ENCODE assay signal across 16 cellular contexts in the genomic region with DNA sequence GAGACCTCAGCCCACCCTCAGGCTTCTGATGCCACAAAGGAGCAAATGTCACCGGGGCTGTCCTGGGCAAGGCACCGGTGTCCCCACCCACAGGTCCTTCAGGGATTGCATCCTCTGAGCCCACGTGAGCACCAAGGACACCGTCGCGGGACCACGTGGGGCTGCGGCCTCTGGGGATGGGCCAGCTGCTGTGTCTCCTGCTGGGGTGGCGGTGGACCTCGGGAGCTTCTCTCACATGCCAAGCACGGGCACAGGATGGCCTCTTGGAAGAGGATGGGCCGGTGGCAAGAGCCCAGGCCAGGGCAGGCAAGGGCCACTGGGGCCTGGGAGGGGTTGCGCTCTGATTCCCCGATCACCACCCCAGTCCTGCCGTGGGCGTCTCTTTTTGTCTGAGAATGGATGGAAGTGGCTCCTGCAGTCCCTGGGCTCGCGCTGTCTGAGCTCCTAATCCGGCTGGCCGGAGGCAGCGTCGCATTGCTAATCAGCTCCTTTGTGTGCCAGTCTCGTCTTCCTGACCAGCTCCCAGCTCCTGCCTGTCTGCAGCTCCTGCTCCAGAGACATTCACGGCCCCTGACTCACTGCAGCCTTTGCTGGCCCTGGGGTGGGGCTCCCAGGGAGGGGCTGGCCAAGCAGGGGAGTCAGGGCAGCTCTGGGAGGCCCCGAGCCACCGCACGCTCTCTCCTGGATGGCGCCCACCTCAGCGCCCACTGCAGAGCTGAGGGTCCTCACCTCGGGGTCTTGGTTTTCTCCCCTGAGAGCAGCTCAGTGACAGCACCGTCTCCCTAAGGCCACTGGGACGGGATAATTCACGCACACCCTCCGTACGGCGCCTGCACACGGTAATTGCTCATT.
A peak's percentile ranks its signal among the peaks of the same experiment; 100 is the strongest.
DNase-seq lines count a peak whose midpoint lies in the region; ATAC-seq lines count a peak whose summit lies in the region.
"Had no signal": no experiment of that assay in that cellular context is flagged by ENCODE, and none has a peak within 500 bp of the region (broad histone marks: within the 10 kb centered on the region; RNA-seq: fewer than 3 reads in every experiment).

No MANE protein-coding gene starts in this region.

- H3K4ac ChIP-seq in neuronal stem cell (ENCODE audit: low read length): peak overlapping the region; percentile 19

- no peak overlapping the region for H3K4me3 ChIP-seq in NT2/D1 (ENCODE audit: insufficient read length, low read depth)
- H3K4me3 ChIP-seq in neuronal stem cell (ENCODE audit: low read length in 2 of 2): peak overlapping the region in 1 of 2 donors; percentile 10
- H3K4me3 ChIP-seq: stomach had no signal

- H3K9me3 ChIP-seq in NT2/D1 (ENCODE audit: insufficient read depth, low read length): no peaks in the 10 kb centered on the region
- peaks cover 0 to 4% of the 10 kb centered on the region in 2 donors for H3K9me3 ChIP-seq in neuronal stem cell (replicated peaks in 1 of 2; ENCODE audit: control insufficient read depth in 2 of 2, insufficient read depth in 1 of 2, low read depth in 1 of 2, low read length in 2 of 2)

- H3K27ac ChIP-seq in neuronal stem cell (replicated peaks; ENCODE audit: low read length): peak overlapping the region; percentile 64
- H3K27ac ChIP-seq: stomach had no signal

- WGBS in neuronal stem cell (ENCODE audit: extremely low coverage in 2 of 2, insufficient read length in 2 of 2, insufficient replicate concordance in 1 of 2), 2 donors: no CpG with 5 or more reads among the region's 37 CpGs

- peak overlapping the region; percentile 84 for H2BK120ac ChIP-seq in neuronal stem cell (ENCODE audit: low read depth, low read length)

- peak overlapping the region; percentile 69 for H2BK5ac ChIP-seq in neuronal stem cell (ENCODE audit: low read length)

- H3K9ac ChIP-seq in NT2/D1 (ENCODE audit: insufficient read length, low read depth) (peak overlapping the region; percentile 74), neuronal stem cell (ENCODE audit: low read depth, low read length, poor library complexity) (peak overlapping the region; percentile 65)

- H3K79me1 ChIP-seq in neuronal stem cell (ENCODE audit: low read depth, low read length): peaks cover 3% of the 10 kb centered on the region

- H3K27me3 ChIP-seq in NT2/D1 (ENCODE audit: insufficient read depth, insufficient read length) (no peaks in the 10 kb centered on the region), neuronal stem cell (ENCODE audit: control insufficient read depth in 3 of 3, insufficient read depth in 3 of 3, low read depth in 1 of 3, low read length in 3 of 3) (no peaks in the 10 kb centered on the region)

- H3K23ac ChIP-seq in neuronal stem cell (ENCODE audit: low read depth, low read length, poor library complexity): peak overlapping the region; percentile 57

- H2AFZ ChIP-seq in neuronal stem cell (ENCODE audit: low read length): peak overlapping the region; percentile 43

- peak overlapping the region; percentile 98 for H3K18ac ChIP-seq in neuronal stem cell (ENCODE audit: low read length)

- peak overlapping the region; percentile 95 for H2BK12ac ChIP-seq in neuronal stem cell (ENCODE audit: low read length)

- peak overlapping the region; percentile 85 for H4K91ac ChIP-seq in neuronal stem cell (ENCODE audit: low read depth, low read length, poor library complexity)

- peak; percentile 7 for DNase-seq in G401 (ENCODE audit: low spot score)
- DNase-seq in NT2/D1 (ENCODE audit: low read depth, low spot score): peak; percentile 79
- DNase-seq in hepatic stellate cell (ENCODE audit: low spot score): peak; percentile 41
- DNase-seq in neuronal stem cell (ENCODE audit: low spot score): peak; percentile 65
- no peak for DNase-seq in NCI-H446 treated with DMSO at 0.1 percent for 48 hours (lab: John Stamatoyannopoulos, UW)
- DNase-seq in NCI-H128 (lab: John Stamatoyannopoulos, UW; ENCODE audit: unreplicated experiment): no peak
- no peak for DNase-seq in NCI-H2171 (lab: John Stamatoyannopoulos, UW)
- DNase-seq: activated CD4-positive, alpha-beta memory T cell treated with anti-CD3 and anti-CD28 coated beads, Interleukin-2, amount 10 ng/mL, durations not matched to agents 7 days and 5 days; activated gamma-delta T cell treated with Interleukin-2 at 50 U/mL for 16 hours; effector memory CD8-positive, alpha-beta T cell; foreskin melanocyte; GDM1; naive B cell; NCI-H446; stomach had no signal

- H3K4me1 ChIP-seq in NT2/D1 (ENCODE audit: insufficient read depth, insufficient read length): peaks cover 25% of the 10 kb centered on the region
- H3K4me1 ChIP-seq in neuronal stem cell (ENCODE audit: control insufficient read depth in 2 of 2, insufficient read depth in 1 of 2, low read depth in 1 of 2, low read length in 2 of 2): peaks cover 14 to 25% of the 10 kb centered on the region in 2 donors
- H3K4me1 ChIP-seq: stomach had no signal

- H4K8ac ChIP-seq in neuronal stem cell (ENCODE audit: low read depth, low read length): peak overlapping the region; percentile 3

- no peak overlapping the region for H3K4me2 ChIP-seq in neuronal stem cell (ENCODE audit: insufficient read depth, low read length, poor library complexity, severe bottlenecking)

- H3K14ac ChIP-seq in neuronal stem cell (ENCODE audit: low read length): peak overlapping the region; percentile 25

- peak overlapping the region; percentile 94 for H2BK15ac ChIP-seq in neuronal stem cell (ENCODE audit: low read length)

- H3K36me3 ChIP-seq in NT2/D1 (ENCODE audit: insufficient read depth, insufficient read length, low read length) (no peaks in the 10 kb centered on the region), neuronal stem cell (replicated peaks in 1 of 2; ENCODE audit: control insufficient read depth in 2 of 2, insufficient read depth in 2 of 2, low read length in 2 of 2) (no peaks in the 10 kb centered on the region)
- H3K36me3 ChIP-seq: stomach had no signal

- H2AK5ac ChIP-seq in neuronal stem cell (ENCODE audit: low read depth, low read length): peak overlapping the region; percentile 98

- in situ Hi-C loops in G401 (cut with HindIII; ENCODE audit: low sequenced_read_pairs): no loop called here

- no peak for ATAC-seq in GM19035 (IDR thresholded peaks at IDR 0.05; ENCODE audit: unreplicated experiment)
- ATAC-seq: effector memory CD8-positive, alpha-beta T cell had no signal

Comparison
In these comparisons a context has a peak if more than half of its experiments do, and no peak if none do; other contexts are left out.
1. DNase-seq: peak in G401 (single experiment), NT2/D1 (single experiment), hepatic stellate cell (single experiment) and neuronal stem cell (single experiment); none in NCI-H446 treated with DMSO at 0.1 percent for 48 hours (single experiment), NCI-H128 (single experiment) and NCI-H2171 (single experiment).